ENCODE assay signal across 17 cellular contexts in genomic region chr6:34176261-34177031, GRCh38. TPM values are rescaled to one million over a fixed set of nuclear protein-coding genes. Genes with fewer than 3 reads are reported as not detected.
DNase-seq lines count a peak whose midpoint lies in the region; ATAC-seq and TF ChIP-seq lines count a peak whose summit lies in the region.
"Had no signal": no experiment of that assay in that cellular context is flagged by ENCODE, and none has a peak within 500 bp of the region (broad histone marks: within the 10 kb centered on the region; RNA-seq: fewer than 3 reads in every experiment).

No MANE protein-coding gene starts in this region.

- H3K27ac ChIP-seq in RWPE2 (ENCODE audit: poor library complexity, severe bottlenecking) (no peak overlapping the region), upper lobe of right lung (no peak overlapping the region)
- H3K27ac ChIP-seq: A549, SJCRH30 had no signal

- intact Hi-C loops in upper lobe of right lung (cut with DNase I) = no loop called here

- no peak overlapping the region for H3K4me3 ChIP-seq in RWPE2 (ENCODE audit: severe bottlenecking)
- no peak overlapping the region for H3K4me3 ChIP-seq in upper lobe of right lung
- H3K4me3 ChIP-seq: A549, SJCRH30 had no signal

- H3K36me3 ChIP-seq in RWPE2 (ENCODE audit: low read depth) (no peaks in the 10 kb centered on the region), upper lobe of right lung (no peaks in the 10 kb centered on the region)
- H3K36me3 ChIP-seq: SJCRH30 had no signal

- H3K4me1 ChIP-seq in RWPE2 (ENCODE audit: insufficient read depth, poor library complexity, severe bottlenecking) (no peaks in the 10 kb centered on the region), upper lobe of right lung (no peaks in the 10 kb centered on the region)
- H3K4me1 ChIP-seq: A549, SJCRH30 had no signal

- no peak for TF ChIP-seq CTCF in RWPE2 (IDR thresholded peaks at IDR 0.05; ENCODE audit: poor library complexity, severe bottlenecking)
- no peak for TF ChIP-seq CTCF in upper lobe of right lung (IDR thresholded peaks at IDR 0.05)

- H3K27me3 ChIP-seq in RWPE2 (ENCODE audit: insufficient read depth, poor library complexity, severe bottlenecking) (no peaks in the 10 kb centered on the region), upper lobe of right lung (no peaks in the 10 kb centered on the region)
- H3K27me3 ChIP-seq: SJCRH30 had no signal

- no peaks in the 10 kb centered on the region for H3K9me3 ChIP-seq in RWPE2 (ENCODE audit: severe bottlenecking)
- no peaks in the 10 kb centered on the region for H3K9me3 ChIP-seq in upper lobe of right lung
- H3K9me3 ChIP-seq: A549, SJCRH30 had no signal

- ATAC-seq in RWPE2 (ENCODE audit: low read depth) = no peak
- ATAC-seq in upper lobe of right lung = peak; percentile 15
- ATAC-seq: A549 had no signal

- peak; percentile 45 for DNase-seq in activated CD8-positive, alpha-beta memory T cell treated with anti-CD3 and anti-CD28 coated beads, Interleukin-2, amount 50 U/mL, for 48 hours
- DNase-seq in activated CD8-positive, alpha-beta memory T cell treated with anti-CD3 and anti-CD28 coated beads, Interleukin-2, amount 50 U/mL, for 4 hours = no peak
- DNase-seq in RWPE2 (ENCODE audit: low spot score) (peak; percentile 26), mesenteric fat pad (ENCODE audit: low spot score) (peak; percentile 57), upper lobe of right lung (peak; percentile 55), Ammon's horn (ENCODE audit: low spot score) (no peak), NCI-H146 treated with DMSO at 0.1 percent for 48 hours (lab: John Stamatoyannopoulos, UW; ENCODE audit: unreplicated experiment) (no peak)
- DNase-seq: CD4-positive, CD25-positive, alpha-beta regulatory T cell; DMS79; MM.1S; NCI-H1105; NCI-H187 treated with DMSO at 0.1 percent for 48 hours; NCI-H446 treated with DMSO at 0.1 percent for 48 hours; NCI-H748 treated with DMSO at 0.1 percent for 48 hours; SJCRH30 had no signal

RNA-seq across cellular contexts. Expression of gene GRM4, which starts 30.6 kb away (rescaled TPM):
- total RNA-seq in mesenteric fat pad (not detected), upper lobe of right lung (0.29 TPM)
- total RNA-seq: CD4-positive, CD25-positive, alpha-beta regulatory T cell; H4 had no signal

Comparison
In these comparisons a context has a peak if more than half of its experiments do, and no peak if none do; other contexts are left out.
1. DNase-seq: peak in activated CD8-positive, alpha-beta memory T cell treated with anti-CD3 and anti-CD28 coated beads, Interleukin-2, amount 50 U/mL, for 48 hours (single experiment), RWPE2 (single experiment), mesenteric fat pad (single experiment) and upper lobe of right lung (single experiment); none in activated CD8-positive, alpha-beta memory T cell treated with anti-CD3 and anti-CD28 coated beads, Interleukin-2, amount 50 U/mL, for 4 hours (single experiment), Ammon's horn (single experiment) and NCI-H146 treated with DMSO at 0.1 percent for 48 hours (single experiment).